Comparison of ENCODE assay signal across 8 cellular contexts in genomic region chr1:29181413-29182225, GRCh38.
A peak's percentile ranks its signal among the peaks of the same experiment; 100 is the strongest.
DNase-seq lines count a peak whose midpoint lies in the region; ATAC-seq lines count a peak whose summit lies in the region.

Gene SRSF4, minus strand, starts transcription at chr1:29181900. Its CDS starts 148 bp downstream, at chr1:29181752.

- H3K27me3 ChIP-seq in BLaER1 treated with 17β-estradiol and CSF1 and Interleukin-3, amounts not matched to agents 10 nM and 100 nM: no peaks in the 10 kb centered on the region

- H3K27ac ChIP-seq in BLaER1 treated with 17β-estradiol and CSF1 and Interleukin-3, amounts not matched to agents 10 nM and 100 nM: peak within 1 kb of the TSS; percentile 98 to 100 (median 100)
- peak within 1 kb of the TSS; percentile 98 for H3K27ac ChIP-seq in cingulate gyrus (ENCODE audit: low read depth, low read length)

- H3K9me3 ChIP-seq in BLaER1 treated with 17β-estradiol and CSF1 and Interleukin-3, amounts not matched to agents 10 nM and 100 nM (replicated peaks in 1 of 11): no peaks in the 10 kb centered on the region

- peak within 1 kb of the TSS; percentile 88 to 96 (median 92) for H3K4me2 ChIP-seq in BLaER1 treated with 17β-estradiol and CSF1 and Interleukin-3, amounts not matched to agents 10 nM and 100 nM

- H3K4me3 ChIP-seq in BLaER1 treated with 17β-estradiol and CSF1 and Interleukin-3, amounts not matched to agents 10 nM and 100 nM: peak within 1 kb of the TSS; percentile 87 to 96 (median 90)

- peak within 1 kb of the TSS; percentile 98 to 100 (median 100) for H3K9ac ChIP-seq in BLaER1 treated with 17β-estradiol and CSF1 and Interleukin-3, amounts not matched to agents 10 nM and 100 nM

- peak; percentile 85 for ATAC-seq in HG03460 (IDR thresholded peaks at IDR 0.05; ENCODE audit: unreplicated experiment)

- H3K4me1 ChIP-seq in BLaER1 treated with 17β-estradiol and CSF1 and Interleukin-3, amounts not matched to agents 10 nM and 100 nM: peaks cover 39 to 55% (median 50%) of the 10 kb centered on the region in 10 experiments

- peak; percentile 96 for DNase-seq in GM19240 (ENCODE audit: insufficient read length, low spot score)
- DNase-seq in NCI-H524 treated with DMSO at 0.1 percent for 48 hours (lab: John Stamatoyannopoulos, UW): peak; percentile 82
- peak; percentile 98 for DNase-seq in activated CD4-positive, alpha-beta T cell treated with anti-CD3 and anti-CD28 coated beads for 4 hours
- peak; percentile 96 for DNase-seq in kidney glomerular epithelial cell (lab: John Stamatoyannopoulos, UW)
- peak; percentile 96 to 97 for DNase-seq in stimulated activated CD4-positive, alpha-beta T cell treated with anti-CD3 and anti-CD28 coated beads, Interleukin-1b, Interleukin-23, amount 100 ng/mL, for 1 hour (ENCODE audit: low read depth in 2 of 2)

- H3K36me3 ChIP-seq in BLaER1 treated with 17β-estradiol and CSF1 and Interleukin-3, amounts not matched to agents 10 nM and 100 nM: peaks cover 11 to 35% (median 29%) of the 10 kb centered on the region in 11 experiments

- H4K20me1 ChIP-seq in BLaER1 treated with 17β-estradiol and CSF1 and Interleukin-3, amounts not matched to agents 10 nM and 100 nM: peaks cover 46 to 48% (median 46%) of the 10 kb centered on the region in 11 experiments

Comparison
In these comparisons a context has a peak if more than half of its experiments do, and no peak if none do; other contexts are left out.
1. Peak in every context shown above with its lines: DNase-seq, ATAC-seq, H3K4me3 ChIP-seq and H3K27ac ChIP-seq.